ENCODE assay signal across 2 cellular contexts in genomic region chr6:43211960-43212359, GRCh38.
TF ChIP-seq lines count a peak whose summit lies in the region.

No MANE protein-coding gene starts in this region.

TF ChIP-seq in GM23338, 12 proteins besides CTCF, POLR2A, EP300 and RAD21:
- TF ChIP-seq CREB1 (CRISPR knock-in tag; IDR thresholded peaks at IDR 0.05; ENCODE audit: low read depth) (no peak), NANOG (IDR thresholded peaks at IDR 0.05; ENCODE audit: borderline replicate concordance) (no peak), ZNF114 (CRISPR knock-in tag; IDR thresholded peaks at IDR 0.05) (no peak), EZH2 (IDR thresholded peaks at IDR 0.05; ENCODE audit: low read depth, unreplicated experiment) (no peak), POLR2AphosphoS5 (IDR thresholded peaks at IDR 0.05; ENCODE audit: low read depth) (no peak), EZH2phosphoT487 (IDR thresholded peaks at IDR 0.05; ENCODE audit: unreplicated experiment) (no peak), STAT1 (IDR thresholded peaks at IDR 0.05; ENCODE audit: unreplicated experiment) (no peak), JUNB (IDR thresholded peaks at IDR 0.05; ENCODE audit: unreplicated experiment) (no peak), ETS1 (IDR thresholded peaks at IDR 0.05) (no peak), ZNF331 (CRISPR knock-in tag; IDR thresholded peaks at IDR 0.05; ENCODE audit: low read depth) (no peak)
- TF ChIP-seq, protein P1, sequence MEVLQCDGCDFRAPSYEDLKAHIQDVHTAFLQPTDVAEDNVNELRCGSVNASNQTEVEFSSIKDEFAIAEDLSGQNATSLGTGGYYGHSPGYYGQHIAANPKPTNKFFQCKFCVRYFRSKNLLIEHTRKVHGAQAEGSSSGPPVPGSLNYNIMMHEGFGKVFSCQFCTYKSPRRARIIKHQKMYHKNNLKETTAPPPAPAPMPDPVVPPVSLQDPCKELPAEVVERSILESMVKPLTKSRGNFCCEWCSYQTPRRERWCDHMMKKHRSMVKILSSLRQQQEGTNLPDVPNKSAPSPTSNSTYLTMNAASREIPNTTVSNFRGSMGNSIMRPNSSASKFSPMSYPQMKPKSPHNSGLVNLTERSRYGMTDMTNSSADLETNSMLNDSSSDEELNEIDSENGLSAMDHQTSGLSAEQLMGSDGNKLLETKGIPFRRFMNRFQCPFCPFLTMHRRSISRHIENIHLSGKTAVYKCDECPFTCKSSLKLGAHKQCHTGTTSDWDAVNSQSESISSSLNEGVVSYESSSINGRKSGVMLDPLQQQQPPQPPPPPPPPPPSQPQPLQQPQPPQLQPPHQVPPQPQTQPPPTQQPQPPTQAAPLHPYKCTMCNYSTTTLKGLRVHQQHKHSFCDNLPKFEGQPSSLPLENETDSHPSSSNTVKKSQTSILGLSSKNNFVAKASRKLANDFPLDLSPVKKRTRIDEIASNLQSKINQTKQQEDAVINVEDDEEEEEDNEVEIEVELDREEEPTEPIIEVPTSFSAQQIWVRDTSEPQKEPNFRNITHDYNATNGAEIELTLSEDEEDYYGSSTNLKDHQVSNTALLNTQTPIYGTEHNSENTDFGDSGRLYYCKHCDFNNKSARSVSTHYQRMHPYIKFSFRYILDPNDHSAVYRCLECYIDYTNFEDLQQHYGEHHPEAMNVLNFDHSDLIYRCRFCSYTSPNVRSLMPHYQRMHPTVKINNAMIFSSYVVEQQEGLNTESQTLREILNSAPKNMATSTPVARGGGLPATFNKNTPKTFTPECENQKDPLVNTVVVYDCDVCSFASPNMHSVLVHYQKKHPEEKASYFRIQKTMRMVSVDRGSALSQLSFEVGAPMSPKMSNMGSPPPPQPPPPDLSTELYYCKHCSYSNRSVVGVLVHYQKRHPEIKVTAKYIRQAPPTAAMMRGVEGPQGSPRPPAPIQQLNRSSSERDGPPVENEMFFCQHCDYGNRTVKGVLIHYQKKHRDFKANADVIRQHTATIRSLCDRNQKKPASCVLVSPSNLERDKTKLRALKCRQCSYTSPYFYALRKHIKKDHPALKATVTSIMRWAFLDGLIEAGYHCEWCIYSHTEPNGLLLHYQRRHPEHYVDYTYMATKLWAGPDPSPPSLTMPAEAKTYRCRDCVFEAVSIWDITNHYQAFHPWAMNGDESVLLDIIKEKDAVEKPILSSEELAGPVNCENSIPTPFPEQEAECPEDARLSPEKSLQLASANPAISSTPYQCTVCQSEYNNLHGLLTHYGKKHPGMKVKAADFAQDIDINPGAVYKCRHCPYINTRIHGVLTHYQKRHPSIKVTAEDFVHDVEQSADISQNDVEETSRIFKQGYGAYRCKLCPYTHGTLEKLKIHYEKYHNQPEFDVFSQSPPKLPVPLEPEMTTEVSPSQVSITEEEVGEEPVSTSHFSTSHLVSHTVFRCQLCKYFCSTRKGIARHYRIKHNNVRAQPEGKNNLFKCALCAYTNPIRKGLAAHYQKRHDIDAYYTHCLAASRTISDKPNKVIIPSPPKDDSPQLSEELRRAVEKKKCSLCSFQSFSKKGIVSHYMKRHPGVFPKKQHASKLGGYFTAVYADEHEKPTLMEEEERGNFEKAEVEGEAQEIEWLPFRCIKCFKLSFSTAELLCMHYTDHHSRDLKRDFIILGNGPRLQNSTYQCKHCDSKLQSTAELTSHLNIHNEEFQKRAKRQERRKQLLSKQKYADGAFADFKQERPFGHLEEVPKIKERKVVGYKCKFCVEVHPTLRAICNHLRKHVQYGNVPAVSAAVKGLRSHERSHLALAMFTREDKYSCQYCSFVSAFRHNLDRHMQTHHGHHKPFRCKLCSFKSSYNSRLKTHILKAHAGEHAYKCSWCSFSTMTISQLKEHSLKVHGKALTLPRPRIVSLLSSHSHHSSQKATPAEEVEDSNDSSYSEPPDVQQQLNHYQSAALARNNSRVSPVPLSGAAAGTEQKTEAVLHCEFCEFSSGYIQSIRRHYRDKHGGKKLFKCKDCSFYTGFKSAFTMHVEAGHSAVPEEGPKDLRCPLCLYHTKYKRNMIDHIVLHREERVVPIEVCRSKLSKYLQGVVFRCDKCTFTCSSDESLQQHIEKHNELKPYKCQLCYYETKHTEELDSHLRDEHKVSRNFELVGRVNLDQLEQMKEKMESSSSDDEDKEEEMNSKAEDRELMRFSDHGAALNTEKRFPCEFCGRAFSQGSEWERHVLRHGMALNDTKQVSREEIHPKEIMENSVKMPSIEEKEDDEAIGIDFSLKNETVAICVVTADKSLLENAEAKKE (CRISPR knock-in tag; IDR thresholded peaks at IDR 0.05), result no peak
- TF ChIP-seq, protein P2, sequence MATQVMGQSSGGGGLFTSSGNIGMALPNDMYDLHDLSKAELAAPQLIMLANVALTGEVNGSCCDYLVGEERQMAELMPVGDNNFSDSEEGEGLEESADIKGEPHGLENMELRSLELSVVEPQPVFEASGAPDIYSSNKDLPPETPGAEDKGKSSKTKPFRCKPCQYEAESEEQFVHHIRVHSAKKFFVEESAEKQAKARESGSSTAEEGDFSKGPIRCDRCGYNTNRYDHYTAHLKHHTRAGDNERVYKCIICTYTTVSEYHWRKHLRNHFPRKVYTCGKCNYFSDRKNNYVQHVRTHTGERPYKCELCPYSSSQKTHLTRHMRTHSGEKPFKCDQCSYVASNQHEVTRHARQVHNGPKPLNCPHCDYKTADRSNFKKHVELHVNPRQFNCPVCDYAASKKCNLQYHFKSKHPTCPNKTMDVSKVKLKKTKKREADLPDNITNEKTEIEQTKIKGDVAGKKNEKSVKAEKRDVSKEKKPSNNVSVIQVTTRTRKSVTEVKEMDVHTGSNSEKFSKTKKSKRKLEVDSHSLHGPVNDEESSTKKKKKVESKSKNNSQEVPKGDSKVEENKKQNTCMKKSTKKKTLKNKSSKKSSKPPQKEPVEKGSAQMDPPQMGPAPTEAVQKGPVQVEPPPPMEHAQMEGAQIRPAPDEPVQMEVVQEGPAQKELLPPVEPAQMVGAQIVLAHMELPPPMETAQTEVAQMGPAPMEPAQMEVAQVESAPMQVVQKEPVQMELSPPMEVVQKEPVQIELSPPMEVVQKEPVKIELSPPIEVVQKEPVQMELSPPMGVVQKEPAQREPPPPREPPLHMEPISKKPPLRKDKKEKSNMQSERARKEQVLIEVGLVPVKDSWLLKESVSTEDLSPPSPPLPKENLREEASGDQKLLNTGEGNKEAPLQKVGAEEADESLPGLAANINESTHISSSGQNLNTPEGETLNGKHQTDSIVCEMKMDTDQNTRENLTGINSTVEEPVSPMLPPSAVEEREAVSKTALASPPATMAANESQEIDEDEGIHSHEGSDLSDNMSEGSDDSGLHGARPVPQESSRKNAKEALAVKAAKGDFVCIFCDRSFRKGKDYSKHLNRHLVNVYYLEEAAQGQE (IDR thresholded peaks at IDR 0.05; ENCODE audit: unreplicated experiment), result no peak

TF ChIP-seq in endothelial cell of umbilical vein, 7 proteins besides CTCF, POLR2A, EP300 and RAD21:
- TF ChIP-seq EZH2 (IDR thresholded peaks at IDR 0.05; ENCODE audit: borderline replicate concordance, low read depth, low read length, severe bottlenecking) (no peak), MAX (IDR thresholded peaks at IDR 0.05; ENCODE audit: insufficient read depth, insufficient read length) (no peak), JUN (IDR thresholded peaks at IDR 0.05; ENCODE audit: borderline replicate concordance, insufficient read depth, insufficient read length, low read depth) (no peak), GATA2 (IDR thresholded peaks at IDR 0.05; ENCODE audit: insufficient read depth, insufficient read length, low read depth, low read length) (no peak), POLR2AphosphoS5 (IDR thresholded peaks at IDR 0.05; ENCODE audit: insufficient read depth, low read depth, low read length) (no peak), FOS (IDR thresholded peaks at IDR 0.05; ENCODE audit: borderline replicate concordance, insufficient read depth, low read length) (no peak), MYC (IDR thresholded peaks at IDR 0.05; ENCODE audit: low read depth, low read length) (no peak)
